ENCODE assay signal across 31 cellular contexts in genomic region chr3:120062474-120062873, GRCh38. TPM values are rescaled to one million over a fixed set of nuclear protein-coding genes. Genes with fewer than 3 reads are reported as not detected.
A peak's percentile ranks its signal among the peaks of the same experiment; 100 is the strongest.
DNase-seq lines count a peak whose midpoint lies in the region; ATAC-seq and TF ChIP-seq lines count a peak whose summit lies in the region.
"Had no signal": no experiment of that assay in that cellular context is flagged by ENCODE, and none has a peak within 500 bp of the region (broad histone marks: within the 10 kb centered on the region; RNA-seq: fewer than 3 reads in every experiment).

No MANE protein-coding gene starts in this region.

- no peaks in the 10 kb centered on the region; the same call in 1 of the 2 replicates for H3K9me2 ChIP-seq in GM23248 (ENCODE audit: insufficient read depth)

- POLR2A ChIA-PET in RWPE1 (lab: Yijun Ruan, JAX; ENCODE audit: low non-redundant PET), result no interaction called here

- in situ Hi-C loops in GM23248 (cut with MboI), result no loop called here

- no peaks in the 10 kb centered on the region for H3K9me3 ChIP-seq in GM23248 (ENCODE audit: low read depth)
- H3K9me3 ChIP-seq: gastroesophageal sphincter, MG63, prostate gland, sigmoid colon had no signal

- H3K4me1 Mint-ChIP-seq in endothelial cell (ENCODE audit: unreplicated experiment), result peaks cover 4% of the 10 kb centered on the region

- no peak overlapping the region for H3K27ac Mint-ChIP-seq in endothelial cell (ENCODE audit: unreplicated experiment)
- H3K27ac Mint-ChIP-seq: activated CD4-positive, alpha-beta T cell treated with anti-CD3 and anti-CD28 coated beads, Interleukin-2, amount 10 ng/mL, durations not matched to agents 24 days and 14 days; brain; IgD-negative memory B cell; naive thymus-derived CD4-positive, alpha-beta T cell had no signal

- no peaks in the 10 kb centered on the region for H3K27me3 ChIP-seq in GM23248 (replicated peaks; ENCODE audit: insufficient read depth)
- H3K27me3 ChIP-seq: gastroesophageal sphincter, hepatocyte, MG63, sigmoid colon had no signal

- no peak overlapping the region for H3K4me3 Mint-ChIP-seq in endothelial cell (ENCODE audit: unreplicated experiment)
- H3K4me3 Mint-ChIP-seq: activated CD4-positive, alpha-beta T cell treated with anti-CD3 and anti-CD28 coated beads, Interleukin-2, amount 10 ng/mL, durations not matched to agents 24 days and 14 days; brain; naive thymus-derived CD4-positive, alpha-beta T cell had no signal

- TF ChIP-seq CTCF in NB4 (IDR thresholded peaks at IDR 0.05; ENCODE audit: low read depth, low read length) (no peak), endothelial cell (IDR thresholded peaks at IDR 0.05; ENCODE audit: unreplicated experiment) (no peak), RWPE1 (conservative IDR thresholded peaks at IDR 0.05; ENCODE audit: low read depth) (no peak)

- H3F3A ChIP-seq in GM23248 (ENCODE audit: insufficient read depth), result peaks cover 9% of the 10 kb centered on the region; the same call in 1 of the 2 replicates

- peaks cover 2% of the 10 kb centered on the region for H3K27me3 Mint-ChIP-seq in endothelial cell (ENCODE audit: unreplicated experiment)
- H3K27me3 Mint-ChIP-seq: activated CD4-positive, alpha-beta T cell treated with anti-CD3 and anti-CD28 coated beads, Interleukin-2, amount 10 ng/mL, durations not matched to agents 24 days and 14 days; brain; IgD-negative memory B cell; naive thymus-derived CD4-positive, alpha-beta T cell had no signal

- DNase-seq in GM23248 (peak; percentile 5), NB4 (ENCODE audit: low read depth) (peak; percentile 15), endothelial cell (ENCODE audit: low spot score) (peak; percentile 11), lung microvascular endothelial cell (ENCODE audit: low read depth in 2 of 2) (peak; percentile 20 to 22), RWPE1 (ENCODE audit: low spot score) (no peak)
- DNase-seq: activated CD4-positive, alpha-beta T cell treated with anti-CD3 and anti-CD28 coated beads, Interleukin-2, amount 10 ng/mL, durations not matched to agents 24 days and 14 days; activated naive CD4-positive, alpha-beta T cell; activated T-cell treated with anti-CD3 and anti-CD28 coated beads, Interleukin-2, amount 50 U/mL, for 48 hours; Calu3; DMS79 treated with DMSO at 0.1 percent for 48 hours; left colon; MG63; naive thymus-derived CD4-positive, alpha-beta T cell; NCI-H1417; NCI-H2029 treated with DMSO at 0.1 percent for 48 hours; NCI-H345; nucleus accumbens; SHP77; sigmoid colon; stimulated activated CD4-positive, alpha-beta T cell treated with anti-CD3 and anti-CD28 coated beads, Interleukin-15, amount 100 ng/mL, for 24 hours; stimulated activated naive CD4-positive, alpha-beta T cell treated with Interleukin-2 at 50 U/mL for 16 hours; T-helper 9 cell; WERI-Rb-1 had no signal

- no peak overlapping the region for H3K4me3 ChIP-seq in GM23248
- no peak overlapping the region for H3K4me3 ChIP-seq in NB4 (ENCODE audit: low read depth, low read length)
- H3K4me3 ChIP-seq: gastroesophageal sphincter, hepatocyte, MG63, prostate gland, sigmoid colon had no signal

- H4K20me1 ChIP-seq in GM23248 (ENCODE audit: insufficient read depth), result peaks cover 75% of the 10 kb centered on the region

- no peak overlapping the region for H3K4me2 ChIP-seq in GM23248 (ENCODE audit: unreplicated experiment)
- H3K4me2 ChIP-seq: hepatocyte had no signal

- H3K9ac ChIP-seq in GM23248, result no peak overlapping the region

- CTCF ChIA-PET in RWPE1 (lab: Yijun Ruan, JAX), result no interaction called here

- peaks cover 100% of the 10 kb centered on the region for H3K79me2 ChIP-seq in GM23248 (ENCODE audit: insufficient read depth)

- H3K36me3 Mint-ChIP-seq in endothelial cell (ENCODE audit: low read depth, unreplicated experiment), result no peaks in the 10 kb centered on the region

- no peak overlapping the region for H3K27ac ChIP-seq in GM23248
- no peak overlapping the region for H3K27ac ChIP-seq in RWPE1
- H3K27ac ChIP-seq: gastroesophageal sphincter, hepatocyte, prostate gland, sigmoid colon, WERI-Rb-1 had no signal

- H2AFZ ChIP-seq in GM23248, result no peak overlapping the region
- H2AFZ ChIP-seq: hepatocyte had no signal

- no peak for TF ChIP-seq POLR2A in NB4 (IDR thresholded peaks at IDR 0.05; ENCODE audit: extremely low read depth, insufficient read length)

- 99 to 100% methylated on average over 4 of the region's 4 CpGs for WGBS in GM23248 (ENCODE audit: low coverage in 1 of 2, low lambda C conversion rate in 2 of 2, missing lambda C conversion rate in 2 of 2), 2 experiments

- H3K36me3 ChIP-seq in GM23248 (ENCODE audit: low read depth), result no peaks in the 10 kb centered on the region; the same call in 1 of the 2 replicates
- H3K36me3 ChIP-seq: gastroesophageal sphincter, prostate gland, sigmoid colon, WERI-Rb-1 had no signal

- H3K4me1 ChIP-seq in GM23248 (ENCODE audit: insufficient read depth), result 0 out of 2 replicates have a peak, but pooled peaks cover 4% of the 10 kb centered on the region
- H3K4me1 ChIP-seq: prostate gland had no signal

- no peaks in the 10 kb centered on the region for H3K9me3 Mint-ChIP-seq in endothelial cell (ENCODE audit: unreplicated experiment)

- ATAC-seq in HG03280 (IDR thresholded peaks at IDR 0.05; ENCODE audit: unreplicated experiment) (no peak), HG03520 (IDR thresholded peaks at IDR 0.05; ENCODE audit: unreplicated experiment) (no peak), HG03565 (IDR thresholded peaks at IDR 0.05; ENCODE audit: unreplicated experiment) (no peak)
- ATAC-seq: gastroesophageal sphincter; left colon; naive thymus-derived CD4-positive, alpha-beta T cell had no signal

RNA-seq across cellular contexts. Expression of gene GSK3B, which starts 31.8 kb away (rescaled TPM):
- total RNA-seq in GM23248 (2014; rRNA removed; shearing (Covaris generic)), result 42.6 and 43.1 TPM in 2 replicates
- 19.7 and 21.2 TPM in 2 replicates for polyA plus RNA-seq in GM23248 (2016; fragmentation: Nextera tagmentation; extraction: Ambion mirVana)
- 78.6 TPM for total RNA-seq in endothelial cell (ENCODE audit: unreplicated experiment)
- total RNA-seq in lung microvascular endothelial cell, result 24.6 and 28.0 TPM in 2 replicates
